22 cellular contexts compared by ENCODE assay signal in genomic region chr16:56369202-56369601, GRCh38. TPM values are rescaled to one million over a fixed set of nuclear protein-coding genes. Genes with fewer than 3 reads are reported as not detected.
DNase-seq lines count a peak whose midpoint lies in the region; ATAC-seq and TF ChIP-seq lines count a peak whose summit lies in the region.
"Had no signal": no experiment of that assay in that cellular context is flagged by ENCODE, and none has a peak within 500 bp of the region (broad histone marks: within the 10 kb centered on the region; RNA-seq: fewer than 3 reads in every experiment).

No MANE protein-coding gene starts in this region.

- peaks cover 34% of the 10 kb centered on the region; the same call in 1 of the 2 replicates for H3F3A ChIP-seq in PC-9 (ENCODE audit: insufficient read depth, low read depth)

- H3K27ac ChIP-seq in right lobe of liver = peak overlapping the region in 2 of 3 donors; percentile 51 to 69
- no peak overlapping the region for H3K27ac ChIP-seq in PC-9
- H3K27ac ChIP-seq: BLaER1, RWPE1 had no signal

- intact Hi-C loops in right lobe of liver (cut with DNase I) = no loop called here
- intact Hi-C loops in head of caudate nucleus (cut with DNase I) = no loop called here
- intact Hi-C loops in PC-9 (cut with micrococcal nuclease; ENCODE audit: unreplicated experiment) = no loop called here

- no TSS peak for BruUV-seq in PC-9 (replicated peaks; lab: Mats Ljungman, UMichigan)

- no peak overlapping the region for H3K4me2 ChIP-seq in PC-9
- H3K4me2 ChIP-seq: A549, BLaER1 had no signal

- H3K9me3 ChIP-seq in right lobe of liver (no peaks in the 10 kb centered on the region), PC-9 (ENCODE audit: insufficient read depth, low read depth) (no peaks in the 10 kb centered on the region)
- H3K9me3 ChIP-seq: A549, BLaER1 had no signal

- H3K9me3 Mint-ChIP-seq in activated CD4-positive, alpha-beta T cell treated with anti-CD3 and anti-CD28 coated beads, Interleukin-2, amount 10 ng/mL, durations not matched to agents 7 days and 5 days = no peaks in the 10 kb centered on the region
- H3K9me3 Mint-ChIP-seq: CD4-positive, alpha-beta memory T cell; IgD-negative memory B cell had no signal

- H3K27me3 Mint-ChIP-seq in activated CD4-positive, alpha-beta T cell treated with anti-CD3 and anti-CD28 coated beads, Interleukin-2, amount 10 ng/mL, durations not matched to agents 7 days and 5 days = no peaks in the 10 kb centered on the region
- H3K27me3 Mint-ChIP-seq: CD4-positive, alpha-beta memory T cell; IgD-negative memory B cell had no signal

- peaks cover 25% of the 10 kb centered on the region for H3K79me2 ChIP-seq in PC-9 (ENCODE audit: low read depth)

- H3K4me1 Mint-ChIP-seq in activated CD4-positive, alpha-beta T cell treated with anti-CD3 and anti-CD28 coated beads, Interleukin-2, amount 10 ng/mL, durations not matched to agents 7 days and 5 days = peaks cover 22% of the 10 kb centered on the region

- no peak overlapping the region for H3K4me3 Mint-ChIP-seq in activated CD4-positive, alpha-beta T cell treated with anti-CD3 and anti-CD28 coated beads, Interleukin-2, amount 10 ng/mL, durations not matched to agents 7 days and 5 days
- H3K4me3 Mint-ChIP-seq: CD4-positive, alpha-beta memory T cell; IgD-negative memory B cell had no signal

- DNase-seq in DMS 273 (lab: John Stamatoyannopoulos, UW; ENCODE audit: unreplicated experiment) (peak; percentile 58), NCI-H1694 treated with DMSO at 0.1 percent for 48 hours (lab: John Stamatoyannopoulos, UW) (peak; percentile 51), cerebellar cortex (ENCODE audit: low spot score) (peak; percentile 57), right lobe of liver (peak; percentile 53 to 89 (median 81)), head of caudate nucleus (no peak), PC-9 (no peak), GM19240 (ENCODE audit: insufficient read length, low spot score) (no peak)
- DNase-seq in activated CD4-positive, alpha-beta T cell treated with anti-CD3 and anti-CD28 coated beads, Interleukin-2, amount 10 ng/mL, durations not matched to agents 7 days and 5 days = no peak
- DNase-seq: CD4-positive, alpha-beta memory T cell; H7; Karpas-422; MM.1S; NCI-H1092 treated with DMSO at 0.1 percent for 48 hours; NCI-H146; NCI-H2081 treated with DMSO at 0.1 percent for 48 hours; NCI-H510A; PC-3; SIG-M5 had no signal

- peaks cover 22% of the 10 kb centered on the region for H3K36me3 Mint-ChIP-seq in activated CD4-positive, alpha-beta T cell treated with anti-CD3 and anti-CD28 coated beads, Interleukin-2, amount 10 ng/mL, durations not matched to agents 7 days and 5 days (ENCODE audit: low read depth)

- WGBS in right lobe of liver (ENCODE audit: insufficient coverage, low coverage, low lambda C conversion rate, missing lambda C conversion rate) = 40% methylated on average over 5 of the region's 5 CpGs

- H3K4me1 ChIP-seq in right lobe of liver = peaks cover 0 to 33% (median 16%) of the 10 kb centered on the region in 4 donors
- peaks cover 45% of the 10 kb centered on the region for H3K4me1 ChIP-seq in PC-9 (replicated peaks; ENCODE audit: insufficient read depth)

- no peak for TF ChIP-seq CTCF in right lobe of liver (IDR thresholded peaks at IDR 0.05)
- TF ChIP-seq CTCF in PC-9 (conservative IDR thresholded peaks at IDR 0.05) = no peak

- ATAC-seq in right lobe of liver = peak; percentile 76 to 84 (median 82)
- ATAC-seq: A549, PC-3 had no signal

- no peak overlapping the region for H2AFZ ChIP-seq in PC-9

- CTCF ChIA-PET in activated CD4-positive, alpha-beta T cell treated with anti-CD3 and anti-CD28 coated beads, Interleukin-2, amount 10 ng/mL, durations not matched to agents 7 days and 5 days (lab: Charles Lee) = interaction anchor here (1.5 to 2.3 kb wide), 2 partner anchors 12 to 17 kb away, joined by 5 to 10 read pairs; no protein-coding TSS in a partner anchor
- CTCF ChIA-PET in PC-9 (lab: Charles Lee) = no interaction called here

- H3K36me3 ChIP-seq in right lobe of liver (peaks cover 0 to 23% (median 5%) of the 10 kb centered on the region in 4 donors), PC-9 (ENCODE audit: low read depth) (peaks cover 7% of the 10 kb centered on the region; the same call in 1 of the 2 replicates)

- H4K20me1 ChIP-seq in PC-9 (ENCODE audit: insufficient read depth) = no peaks in the 10 kb centered on the region

- H3K27ac Mint-ChIP-seq in activated CD4-positive, alpha-beta T cell treated with anti-CD3 and anti-CD28 coated beads, Interleukin-2, amount 10 ng/mL, durations not matched to agents 7 days and 5 days = no peak overlapping the region
- H3K27ac Mint-ChIP-seq: IgD-negative memory B cell had no signal

- no peaks in the 10 kb centered on the region for H3K9me2 ChIP-seq in PC-9 (ENCODE audit: insufficient read depth)

- no peaks in the 10 kb centered on the region for H3K27me3 ChIP-seq in right lobe of liver
- no peaks in the 10 kb centered on the region for H3K27me3 ChIP-seq in PC-9 (ENCODE audit: insufficient read depth, low read depth)
- H3K27me3 ChIP-seq: BLaER1 had no signal

- POLR2A ChIA-PET in activated CD4-positive, alpha-beta T cell treated with anti-CD3 and anti-CD28 coated beads, Interleukin-2, amount 10 ng/mL, durations not matched to agents 7 days and 5 days (lab: Charles Lee) = no interaction called here
- POLR2A ChIA-PET in PC-9 (lab: Charles Lee; ENCODE audit: unreplicated experiment) = no interaction called here

- TF ChIP-seq POLR2A in right lobe of liver (IDR thresholded peaks at IDR 0.05) = no peak

- H3K4me3 ChIP-seq in right lobe of liver = no peak overlapping the region
- H3K4me3 ChIP-seq in PC-9 = no peak overlapping the region
- H3K4me3 ChIP-seq: A549, BLaER1 had no signal

RNA-seq across cellular contexts. Expression of gene AMFR, which starts 56.1 kb away (rescaled TPM):
- total RNA-seq in right lobe of liver (100 to 1,000 TPM in 4 of 6 experiments, 10 to 100 TPM in 2; 92.2 to 189 (median 137) TPM), PC-9 (2021) (89.4 and 132 TPM in 2 replicates)
- total RNA-seq in activated CD4-positive, alpha-beta T cell treated with anti-CD3 and anti-CD28 coated beads, Interleukin-2, amount 10 ng/mL, durations not matched to agents 7 days and 5 days = 10 to 100 TPM; 52.5 to 58.5 TPM

Comparison
In these comparisons a context has a peak if more than half of its experiments do, and no peak if none do; other contexts are left out.
1. DNase-seq: peak in DMS 273 (single experiment), NCI-H1694 treated with DMSO at 0.1 percent for 48 hours (single experiment), cerebellar cortex (single experiment) and right lobe of liver (3 of 3); none in head of caudate nucleus (0 of 42), activated CD4-positive, alpha-beta T cell treated with anti-CD3 and anti-CD28 coated beads, Interleukin-2, amount 10 ng/mL, durations not matched to agents 7 days and 5 days (single experiment), PC-9 (0 of 2) and GM19240 (single experiment).